In genomic region chr6:121055572-121056163, GRCh38 we compare ENCODE assay signal across 9 cellular contexts.
A peak's percentile ranks its signal among the peaks of the same experiment; 100 is the strongest.
DNase-seq lines count a peak whose midpoint lies in the region; ATAC-seq and TF ChIP-seq lines count a peak whose summit lies in the region.
"Had no signal": no experiment of that assay in that cellular context is flagged by ENCODE, and none has a peak within 500 bp of the region (broad histone marks: within the 10 kb centered on the region; RNA-seq: fewer than 3 reads in every experiment).

No MANE protein-coding gene starts in this region.

- H3K36me3 Mint-ChIP-seq in WTC11: no peaks in the 10 kb centered on the region
- no peaks in the 10 kb centered on the region for H3K36me3 Mint-ChIP-seq in activated naive CD8-positive, alpha-beta T cell treated with anti-CD3 and anti-CD28 coated beads for 36 hours
- H3K36me3 Mint-ChIP-seq: naive thymus-derived CD8-positive, alpha-beta T cell had no signal

- peaks cover 4% of the 10 kb centered on the region for H3K4me1 Mint-ChIP-seq in WTC11
- H3K4me1 Mint-ChIP-seq in activated naive CD8-positive, alpha-beta T cell treated with anti-CD3 and anti-CD28 coated beads for 36 hours: no peaks in the 10 kb centered on the region

- H3K4me3 Mint-ChIP-seq in WTC11: no peak overlapping the region
- no peak overlapping the region for H3K4me3 Mint-ChIP-seq in activated naive CD8-positive, alpha-beta T cell treated with anti-CD3 and anti-CD28 coated beads for 36 hours
- H3K4me3 Mint-ChIP-seq: naive thymus-derived CD8-positive, alpha-beta T cell had no signal

- no peak overlapping the region for H3K4me3 ChIP-seq in right cardiac atrium (ENCODE audit: low read length)
- no peak overlapping the region for H3K4me3 ChIP-seq in spleen

- no peaks in the 10 kb centered on the region for H3K27me3 Mint-ChIP-seq in WTC11 (ENCODE audit: low read depth)
- H3K27me3 Mint-ChIP-seq in activated naive CD8-positive, alpha-beta T cell treated with anti-CD3 and anti-CD28 coated beads for 36 hours: no peaks in the 10 kb centered on the region
- H3K27me3 Mint-ChIP-seq: naive thymus-derived CD8-positive, alpha-beta T cell had no signal

- TF ChIP-seq POLR2A in spleen (IDR thresholded peaks at IDR 0.05): no peak

- no peaks in the 10 kb centered on the region for H3K9me3 Mint-ChIP-seq in WTC11
- no peaks in the 10 kb centered on the region for H3K9me3 Mint-ChIP-seq in activated naive CD8-positive, alpha-beta T cell treated with anti-CD3 and anti-CD28 coated beads for 36 hours
- H3K9me3 Mint-ChIP-seq: naive thymus-derived CD8-positive, alpha-beta T cell had no signal

- peak; percentile 60; the same call in 1 of the 2 replicates for TF ChIP-seq CTCF in WTC11 (IDR thresholded peaks at IDR 0.05)
- peak in 9 of 11 experiments; percentile 29 to 67 (median 53) for TF ChIP-seq CTCF in spleen (IDR thresholded peaks at IDR 0.05 in 8 of 11, conservative IDR thresholded peaks at IDR 0.05 in 3 of 11)

- H3K27ac Mint-ChIP-seq in WTC11: no peak overlapping the region; the same call in 1 of the 2 replicates
- H3K27ac Mint-ChIP-seq in activated naive CD8-positive, alpha-beta T cell treated with anti-CD3 and anti-CD28 coated beads for 36 hours: no peak overlapping the region
- H3K27ac Mint-ChIP-seq: naive thymus-derived CD8-positive, alpha-beta T cell had no signal

- no peaks in the 10 kb centered on the region for H3K36me3 ChIP-seq in spleen

- ATAC-seq in GM18498 (IDR thresholded peaks at IDR 0.05; ENCODE audit: unreplicated experiment): peak; percentile 86
- peak; percentile 75 for ATAC-seq in HG02840 (IDR thresholded peaks at IDR 0.05; ENCODE audit: low FRiP score, unreplicated experiment)
- ATAC-seq in WTC11: peak; percentile 94
- ATAC-seq in right cardiac atrium: peak; percentile 62
- ATAC-seq: naive thymus-derived CD8-positive, alpha-beta T cell had no signal

- CTCF ChIA-PET in WTC11 (lab: Charles Lee): interaction anchor here (0.6 to 1.8 kb wide), 5 partner anchors 191 to 299 kb away, joined by 3 to 8 read pairs (median 4); no protein-coding TSS in a partner anchor

- DNase-seq in AML-193 (lab: John Stamatoyannopoulos, UW) (peak; percentile 66 to 71), NCI-H146 treated with DMSO at 0.1 percent for 48 hours (lab: John Stamatoyannopoulos, UW; ENCODE audit: unreplicated experiment) (peak; percentile 60), WTC11 (ENCODE audit: low spot score) (no peak), right cardiac atrium (no peak), spleen (no peak)
- no peak for DNase-seq in activated naive CD8-positive, alpha-beta T cell treated with anti-CD3 and anti-CD28 coated beads for 36 hours

- no peaks in the 10 kb centered on the region for H3K4me1 ChIP-seq in right cardiac atrium (ENCODE audit: control insufficient read depth, insufficient read depth, low read length)
- H3K4me1 ChIP-seq in spleen: peaks cover 0 to 3% (median 0%) of the 10 kb centered on the region in 6 donors

- 33% methylated on average over 4 of the region's 4 CpGs for whole genome bisulfite sequencing in right cardiac atrium
- WGBS in spleen, 5 donors: 32 to 39% (median 37%) methylated on average over 4 of the region's 4 CpGs

- H3K27ac ChIP-seq in right cardiac atrium (ENCODE audit: low read length): no peak overlapping the region
- H3K27ac ChIP-seq in spleen: no peak overlapping the region

- POLR2A ChIA-PET in WTC11 (lab: Charles Lee): no interaction called here

- H3K9me3 ChIP-seq in right cardiac atrium (ENCODE audit: control insufficient read depth, low read length): no peaks in the 10 kb centered on the region
- no peaks in the 10 kb centered on the region for H3K9me3 ChIP-seq in spleen

- H3K27me3 ChIP-seq in right cardiac atrium (ENCODE audit: control insufficient read depth, insufficient read depth): no peaks in the 10 kb centered on the region
- no peaks in the 10 kb centered on the region for H3K27me3 ChIP-seq in spleen (replicated peaks in 1 of 7)

- intact Hi-C loops in right cardiac atrium (cut with DNase I): loop anchor here in 2 of 4 donors (5.0 to 10.0 kb wide), 2 partner anchors 249 to 252 kb away; no protein-coding TSS in a partner anchor
- intact Hi-C loops in spleen (cut with DNase I; ENCODE audit: low total_unique reads): loop anchor here (10.0 kb wide), 1 partner anchor 249 kb away; no protein-coding TSS in a partner anchor

TF ChIP-seq in WTC11, 78 proteins besides CTCF, POLR2A, EP300 and RAD21 (continues in another document):
- no peak for TF ChIP-seq SP1 (CRISPR knock-in tag; conservative IDR thresholded peaks at IDR 0.05)
- no peak for TF ChIP-seq GABPB1 (CRISPR knock-in tag; IDR thresholded peaks at IDR 0.05)
- TF ChIP-seq ZNF138 (CRISPR knock-in tag; conservative IDR thresholded peaks at IDR 0.05): no peak
- TF ChIP-seq GRHL2 (CRISPR knock-in tag; IDR thresholded peaks at IDR 0.05; ENCODE audit: insufficient replicate concordance, severe bottlenecking): no peak
- TF ChIP-seq ESRRA (CRISPR knock-in tag; IDR thresholded peaks at IDR 0.05; ENCODE audit: borderline replicate concordance): no peak
- TF ChIP-seq, protein P1, sequence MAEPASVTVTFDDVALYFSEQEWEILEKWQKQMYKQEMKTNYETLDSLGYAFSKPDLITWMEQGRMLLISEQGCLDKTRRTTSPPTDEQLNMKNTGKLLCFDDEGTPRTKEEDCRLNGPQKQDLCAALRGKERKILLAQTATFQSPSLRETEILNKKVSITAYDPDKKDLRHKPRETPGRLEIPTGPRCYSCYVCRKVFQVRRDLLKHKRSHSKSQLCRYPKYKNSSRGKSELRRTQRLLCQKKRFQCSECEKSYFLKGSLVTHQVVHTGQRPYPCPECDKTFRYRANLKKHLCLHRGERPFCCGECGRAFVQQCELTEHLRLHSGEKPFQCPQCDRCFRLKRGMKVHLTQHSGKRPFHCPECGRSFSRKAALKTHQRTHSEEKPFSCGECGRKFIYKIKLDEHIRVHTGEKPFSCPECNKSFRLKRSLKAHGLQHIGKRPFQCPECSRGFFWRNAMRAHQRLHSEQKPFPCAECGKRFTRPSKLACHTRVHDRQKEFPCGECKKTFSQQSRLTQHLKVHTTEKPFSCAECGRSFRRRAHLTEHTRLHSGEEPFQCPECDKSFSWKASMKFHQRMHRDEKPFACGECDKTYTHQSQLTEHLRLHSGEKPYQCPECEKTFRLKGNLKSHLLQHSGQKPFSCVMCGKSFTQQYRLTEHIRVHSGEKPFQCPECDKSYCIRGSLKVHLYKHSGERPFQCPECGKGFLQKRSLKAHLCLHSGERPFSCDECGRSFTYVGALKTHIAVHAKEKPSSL (CRISPR knock-in tag; conservative IDR thresholded peaks at IDR 0.05): no peak
- no peak for TF ChIP-seq OVOL2 (CRISPR knock-in tag; IDR thresholded peaks at IDR 0.05; ENCODE audit: borderline replicate concordance)
- no peak for TF ChIP-seq FOXJ3 (CRISPR knock-in tag; IDR thresholded peaks at IDR 0.05; ENCODE audit: borderline replicate concordance)
- no peak for TF ChIP-seq AFF4 (CRISPR knock-in tag; IDR thresholded peaks at IDR 0.05; ENCODE audit: borderline replicate concordance)
- no peak for TF ChIP-seq GTF2I (CRISPR knock-in tag; conservative IDR thresholded peaks at IDR 0.05)
- TF ChIP-seq SMAD4 (CRISPR knock-in tag; IDR thresholded peaks at IDR 0.05): no peak
- TF ChIP-seq ZNF232 (CRISPR knock-in tag; IDR thresholded peaks at IDR 0.05): no peak
- no peak for TF ChIP-seq ZBTB21 (CRISPR knock-in tag; IDR thresholded peaks at IDR 0.05; ENCODE audit: borderline replicate concordance)
- no peak for TF ChIP-seq AR (CRISPR knock-in tag; IDR thresholded peaks at IDR 0.05)

Comparison
In these comparisons a context has a peak if more than half of its experiments do, and no peak if none do; other contexts are left out.
1. DNase-seq: peak in AML-193 (2 of 2) and NCI-H146 treated with DMSO at 0.1 percent for 48 hours (single experiment); none in WTC11 (single experiment), right cardiac atrium (0 of 3), spleen (single experiment) and activated naive CD8-positive, alpha-beta T cell treated with anti-CD3 and anti-CD28 coated beads for 36 hours (single experiment).
2. Peak in every context shown above with its lines, with median percentiles within 50 percentile points of each other: ATAC-seq.